In genomic region chr7:37709631-37710509, GRCh38 we compare ENCODE assay signal across 1 cellular context.
TF ChIP-seq lines count a peak whose summit lies in the region.

No MANE protein-coding gene starts in this region.

TF ChIP-seq in GM23338, 12 proteins besides CTCF, POLR2A, EP300 and RAD21 (continued from another document):
- no peak for TF ChIP-seq ZNF462 (CRISPR knock-in tag; IDR thresholded peaks at IDR 0.05)
